In the genomic region with DNA sequence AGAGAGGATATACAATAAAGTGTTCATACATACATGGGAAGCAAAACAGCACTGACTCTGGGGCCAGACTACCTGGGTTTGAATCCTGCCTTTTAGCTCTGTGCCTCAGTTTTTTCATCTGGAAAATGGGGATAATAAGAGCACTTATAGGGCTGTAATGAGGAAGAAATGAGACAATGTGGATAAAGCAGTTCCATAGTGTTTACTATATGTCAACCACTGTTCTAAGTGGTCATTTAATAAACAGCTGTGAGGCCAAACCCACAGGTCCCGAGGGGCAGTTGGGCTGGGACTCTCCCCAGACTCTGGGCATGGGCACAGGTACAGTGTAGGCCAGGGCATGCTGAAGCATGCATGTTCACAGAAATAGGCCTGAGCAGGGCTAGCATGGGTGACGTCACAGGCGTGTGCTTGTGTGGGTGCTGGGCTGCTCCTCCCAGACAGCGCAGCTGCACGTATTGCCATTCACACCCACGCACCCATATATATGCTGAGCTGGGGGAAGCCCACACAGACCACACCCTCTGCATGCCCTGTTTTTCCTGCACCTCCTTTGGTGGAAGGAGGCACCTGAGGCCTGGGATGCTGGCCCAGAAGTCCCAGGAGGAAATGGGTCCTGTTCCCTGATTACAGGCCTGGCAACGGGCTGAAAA, we compare ENCODE assay signal across 9 cellular contexts. TPM values are rescaled to one million over a fixed set of nuclear protein-coding genes. Genes with fewer than 3 reads are reported as not detected.
DNase-seq lines count a peak whose midpoint lies in the region; ATAC-seq and TF ChIP-seq lines count a peak whose summit lies in the region.
"Had no signal": no experiment of that assay in that cellular context is flagged by ENCODE, and none has a peak within 500 bp of the region (broad histone marks: within the 10 kb centered on the region; RNA-seq: fewer than 3 reads in every experiment).

No MANE protein-coding gene starts in this region.

- H3K27me3 Mint-ChIP-seq in nephron (ENCODE audit: low read depth), result no peaks in the 10 kb centered on the region

- TF ChIP-seq CTCF in nephron (IDR thresholded peaks at IDR 0.05; ENCODE audit: unreplicated experiment in 3 of 3), result no peak

- peaks cover 26% of the 10 kb centered on the region for H3K4me1 Mint-ChIP-seq in nephron

- H3K9me3 Mint-ChIP-seq in nephron, result no peaks in the 10 kb centered on the region
- H3K9me3 Mint-ChIP-seq: activated naive CD4-positive, alpha-beta T cell treated with anti-CD3 and anti-CD28 coated beads, Interleukin-2, amount 50 U/mL, for 72 hours had no signal

- peak; percentile 48 for ATAC-seq in GM18519 (IDR thresholded peaks at IDR 0.05; ENCODE audit: low FRiP score, unreplicated experiment)
- ATAC-seq in HG03045 (IDR thresholded peaks at IDR 0.05; ENCODE audit: unreplicated experiment), result peak; percentile 45

- peak overlapping the region in 2 of 3 experiments; percentile 44 to 80 for H3K27ac Mint-ChIP-seq in nephron

- peak; percentile 66 to 74 for DNase-seq in activated CD4-positive, alpha-beta T cell treated with anti-CD3 and anti-CD28 coated beads, Interleukin-2, amount 50 U/mL, for 48 hours
- DNase-seq in cerebellum (ENCODE audit: low spot score) (no peak), amniotic stem cell (lab: John Stamatoyannopoulos, UW) (no peak), SIG-M5 (lab: John Stamatoyannopoulos, UW) (no peak), GOT3 (lab: John Stamatoyannopoulos, UW) (no peak)

- H3K4me3 Mint-ChIP-seq in nephron, result peak overlapping the region; percentile 7 to 60 (median 32)

- peaks cover 24% of the 10 kb centered on the region for H3K36me3 Mint-ChIP-seq in nephron (ENCODE audit: low read depth)

RNA-seq across cellular contexts. Expression of a gene that starts 3.5 kb away (rescaled TPM):
- total RNA-seq in cerebellum, result 131 TPM

Comparison
In these comparisons a context has a peak if more than half of its experiments do, and no peak if none do; other contexts are left out.
1. DNase-seq: peak in activated CD4-positive, alpha-beta T cell treated with anti-CD3 and anti-CD28 coated beads, Interleukin-2, amount 50 U/mL, for 48 hours (2 of 2); none in cerebellum (single experiment), amniotic stem cell (single experiment), SIG-M5 (single experiment) and GOT3 (single experiment).